ENCODE assay signal across 21 cellular contexts in genomic region chr2:179429060-179429471, GRCh38.
A peak's percentile ranks its signal among the peaks of the same experiment; 100 is the strongest.
DNase-seq lines count a peak whose midpoint lies in the region; ATAC-seq and TF ChIP-seq lines count a peak whose summit lies in the region.
"Had no signal": no experiment of that assay in that cellular context is flagged by ENCODE, and none has a peak within 500 bp of the region (broad histone marks: within the 10 kb centered on the region; RNA-seq: fewer than 3 reads in every experiment).

No MANE protein-coding gene starts in this region.

- no peak overlapping the region for H2BK12ac ChIP-seq in neuronal stem cell (ENCODE audit: low read length)

- no peaks in the 10 kb centered on the region for H3K27me3 ChIP-seq in HUES64 (ENCODE audit: insufficient read depth, low read length)
- H3K27me3 ChIP-seq in endodermal cell (ENCODE audit: control insufficient read depth, insufficient read depth, low read length, poor library complexity, severe bottlenecking): no peaks in the 10 kb centered on the region
- H3K27me3 ChIP-seq in neuronal stem cell (ENCODE audit: control insufficient read depth in 3 of 3, insufficient read depth in 3 of 3, low read depth in 1 of 3, low read length in 3 of 3): peaks cover 0 to 5% (median 0%) of the 10 kb centered on the region in 3 experiments
- H3K27me3 ChIP-seq: sigmoid colon had no signal

- H3K4me1 ChIP-seq in HUES64 (ENCODE audit: insufficient read depth, low read length) (peaks cover 20% of the 10 kb centered on the region), endodermal cell (ENCODE audit: control insufficient read depth, insufficient read depth, low read length) (peaks cover 6% of the 10 kb centered on the region), neuronal stem cell (ENCODE audit: control insufficient read depth in 2 of 2, insufficient read depth in 1 of 2, low read depth in 1 of 2, low read length in 2 of 2) (no peaks in the 10 kb centered on the region)
- H3K4me1 ChIP-seq: sigmoid colon had no signal

- peaks cover 11% of the 10 kb centered on the region for H3K4me1 Mint-ChIP-seq in Calu3 (ENCODE audit: low read depth, unreplicated experiment)
- H3K4me1 Mint-ChIP-seq in endodermal cell: peaks cover 28% of the 10 kb centered on the region
- H3K4me1 Mint-ChIP-seq: activated naive CD8-positive, alpha-beta T cell treated with anti-CD3 and anti-CD28 coated beads, Interleukin-2, amount 50 U/mL, for 24 hours; T-helper 17 cell had no signal

- no peak for DNase-seq in Calu3
- peak; percentile 58 for DNase-seq in endodermal cell
- DNase-seq in neuronal stem cell (ENCODE audit: low spot score): no peak
- DNase-seq in NCI-H345 (lab: John Stamatoyannopoulos, UW): no peak
- no peak for DNase-seq in LoVo (ENCODE audit: low spot score)
- DNase-seq: activated CD8-positive, alpha-beta memory T cell treated with anti-CD3 and anti-CD28 coated beads for 24 hours; activated naive CD8-positive, alpha-beta T cell treated with anti-CD3 and anti-CD28 coated beads, Interleukin-2, amount 50 U/mL, for 24 hours; effector CD8-positive, alpha-beta T cell; hippocampal formation; NCI-H1436 treated with DMSO at 0.1 percent for 48 hours; NCI-H446 treated with DMSO at 0.1 percent for 48 hours; occipital lobe; Right ventricle myocardium superior; sigmoid colon; stimulated activated CD4-positive, alpha-beta T cell treated with anti-CD3 and anti-CD28 coated beads, Interleukin-4, amount 100 ng/mL, for 1 hour; T-helper 17 cell had no signal

- H3K79me1 ChIP-seq in neuronal stem cell (ENCODE audit: low read depth, low read length): no peaks in the 10 kb centered on the region

- no peak overlapping the region for H3K4ac ChIP-seq in neuronal stem cell (ENCODE audit: low read length)

- intact Hi-C loops in Calu3 (cut with micrococcal nuclease; ENCODE audit: unreplicated experiment): loop anchor here (10.0 kb wide), 1 partner anchor 116 kb away; no protein-coding TSS in a partner anchor

- no peak overlapping the region for H4K8ac ChIP-seq in neuronal stem cell (ENCODE audit: low read depth, low read length)

- no peak overlapping the region for H2BK15ac ChIP-seq in neuronal stem cell (ENCODE audit: low read length)

- H3K27ac ChIP-seq in HUES64 (ENCODE audit: low read depth, low read length) (no peak overlapping the region), endodermal cell (ENCODE audit: low read depth, low read length) (peak overlapping the region; percentile 72), neuronal stem cell (replicated peaks; ENCODE audit: low read length) (no peak overlapping the region)
- H3K27ac ChIP-seq: sigmoid colon had no signal

- peak overlapping the region; percentile 8; the same call in 1 of the 2 replicates for H3K4me3 ChIP-seq in HUES64 (ENCODE audit: low read length)
- H3K4me3 ChIP-seq in endodermal cell (ENCODE audit: low read length): peak overlapping the region; percentile 19
- no peak overlapping the region for H3K4me3 ChIP-seq in neuronal stem cell (ENCODE audit: low read length in 2 of 2)
- H3K4me3 ChIP-seq: GM12878, sigmoid colon had no signal

- H4K91ac ChIP-seq in neuronal stem cell (ENCODE audit: low read depth, low read length, poor library complexity): no peak overlapping the region

- no TSS peak for BruUV-seq in Calu3 (replicated peaks; lab: Mats Ljungman, UMichigan)

- no peaks in the 10 kb centered on the region for H3K27me3 Mint-ChIP-seq in Calu3 (ENCODE audit: unreplicated experiment)
- H3K27me3 Mint-ChIP-seq in endodermal cell (ENCODE audit: insufficient read depth): no peaks in the 10 kb centered on the region

- H3K18ac ChIP-seq in neuronal stem cell (ENCODE audit: low read length): no peak overlapping the region

- H3K9me3 ChIP-seq in HUES64 (ENCODE audit: insufficient read depth, low read depth, low read length): no peaks in the 10 kb centered on the region
- H3K9me3 ChIP-seq in endodermal cell (ENCODE audit: control insufficient read depth, low read length): no peaks in the 10 kb centered on the region
- H3K9me3 ChIP-seq in neuronal stem cell (replicated peaks in 1 of 2; ENCODE audit: control insufficient read depth in 2 of 2, insufficient read depth in 1 of 2, low read depth in 1 of 2, low read length in 2 of 2): no peaks in the 10 kb centered on the region
- H3K9me3 ChIP-seq: sigmoid colon had no signal

- WGBS in HUES64: 61% methylated on average over 11 of the region's 11 CpGs
- WGBS in endodermal cell (ENCODE audit: insufficient coverage in 1 of 2, insufficient read length in 1 of 2), 2 experiments: 68 to 72% methylated on average over 9 to 11 of the region's 11 CpGs
- WGBS in neuronal stem cell (ENCODE audit: extremely low coverage in 2 of 2, insufficient read length in 2 of 2, insufficient replicate concordance in 1 of 2), 2 donors: no CpG with 5 or more reads among the region's 11 CpGs

- H3K14ac ChIP-seq in neuronal stem cell (ENCODE audit: low read length): no peak overlapping the region

- H3K9ac ChIP-seq in HUES64 (ENCODE audit: low read depth, low read length) (peak overlapping the region; percentile 1; the same call in 1 of the 2 replicates), endodermal cell (ENCODE audit: extremely low read depth, low read length, poor library complexity, severe bottlenecking) (no peak overlapping the region), neuronal stem cell (ENCODE audit: low read depth, low read length, poor library complexity) (no peak overlapping the region)

- no peak overlapping the region for H3K23ac ChIP-seq in neuronal stem cell (ENCODE audit: low read depth, low read length, poor library complexity)

- CTCF ChIA-PET in Calu3 (lab: Charles Lee): no interaction called here

- peak overlapping the region; percentile 62 for H2AFZ ChIP-seq in neuronal stem cell (ENCODE audit: low read length)

- H2AK5ac ChIP-seq in neuronal stem cell (ENCODE audit: low read depth, low read length): no peak overlapping the region

- no peak overlapping the region for H2BK120ac ChIP-seq in neuronal stem cell (ENCODE audit: low read depth, low read length)

- H3K9me3 Mint-ChIP-seq in Calu3 (ENCODE audit: low read depth, unreplicated experiment) (no peaks in the 10 kb centered on the region), endodermal cell (no peaks in the 10 kb centered on the region)
- H3K9me3 Mint-ChIP-seq: activated naive CD8-positive, alpha-beta T cell treated with anti-CD3 and anti-CD28 coated beads, Interleukin-2, amount 50 U/mL, for 24 hours; activated T-helper 1 cell treated with anti-CD3 and anti-CD28 coated beads, Interleukin-12 subunit alpha, Interleukin-12 subunit beta, Interleukin-2, Interleukin-4 antibody, amounts not matched to agents 30 ng/mL and 10 ng/mL and 1 ng/mL, durations not matched to agents 14 hours and 24 hours and 36 hours had no signal

- no peak overlapping the region for H3K4me2 ChIP-seq in neuronal stem cell (ENCODE audit: insufficient read depth, low read length, poor library complexity, severe bottlenecking)

- H3K36me3 ChIP-seq in HUES64 (ENCODE audit: insufficient read depth, low read length): no peaks in the 10 kb centered on the region
- H3K36me3 ChIP-seq in endodermal cell (ENCODE audit: control insufficient read depth, insufficient read depth, low read length): no peaks in the 10 kb centered on the region
- no peaks in the 10 kb centered on the region for H3K36me3 ChIP-seq in neuronal stem cell (replicated peaks in 1 of 2; ENCODE audit: control insufficient read depth in 2 of 2, insufficient read depth in 2 of 2, low read length in 2 of 2)
- H3K36me3 ChIP-seq: sigmoid colon had no signal

- no peak for TF ChIP-seq CTCF in Calu3 (IDR thresholded peaks at IDR 0.05; ENCODE audit: unreplicated experiment)
- TF ChIP-seq CTCF in endodermal cell (conservative IDR thresholded peaks at IDR 0.05): no peak

- H2BK5ac ChIP-seq in neuronal stem cell (ENCODE audit: low read length): no peak overlapping the region

- ATAC-seq in GM18907 (IDR thresholded peaks at IDR 0.05; ENCODE audit: unreplicated experiment) (no peak), HG02973 (IDR thresholded peaks at IDR 0.05; ENCODE audit: unreplicated experiment) (no peak)
- ATAC-seq: activated naive CD8-positive, alpha-beta T cell treated with anti-CD3 and anti-CD28 coated beads, Interleukin-2, amount 50 U/mL, for 24 hours; GM12878; T-helper 17 cell had no signal

- H3K4me3 Mint-ChIP-seq in Calu3 (ENCODE audit: low read depth, unreplicated experiment) (peak overlapping the region; percentile 48), endodermal cell (no peak overlapping the region)
- H3K4me3 Mint-ChIP-seq: activated naive CD8-positive, alpha-beta T cell treated with anti-CD3 and anti-CD28 coated beads, Interleukin-2, amount 50 U/mL, for 24 hours; activated T-helper 1 cell treated with anti-CD3 and anti-CD28 coated beads, Interleukin-12 subunit alpha, Interleukin-12 subunit beta, Interleukin-2, Interleukin-4 antibody, amounts not matched to agents 30 ng/mL and 10 ng/mL and 1 ng/mL, durations not matched to agents 14 hours and 24 hours and 36 hours; T-helper 17 cell had no signal

- H3K27ac Mint-ChIP-seq in Calu3 (ENCODE audit: unreplicated experiment) (no peak overlapping the region), endodermal cell (no peak overlapping the region)
- H3K27ac Mint-ChIP-seq: activated naive CD8-positive, alpha-beta T cell treated with anti-CD3 and anti-CD28 coated beads, Interleukin-2, amount 50 U/mL, for 24 hours; activated T-helper 1 cell treated with anti-CD3 and anti-CD28 coated beads, Interleukin-12 subunit alpha, Interleukin-12 subunit beta, Interleukin-2, Interleukin-4 antibody, amounts not matched to agents 30 ng/mL and 10 ng/mL and 1 ng/mL, durations not matched to agents 14 hours and 24 hours and 36 hours; T-helper 17 cell had no signal

- H3K36me3 Mint-ChIP-seq in Calu3 (ENCODE audit: insufficient read depth, unreplicated experiment) (no peaks in the 10 kb centered on the region), endodermal cell (ENCODE audit: low read depth) (no peaks in the 10 kb centered on the region)

Comparison
In these comparisons a context has a peak if more than half of its experiments do, and no peak if none do; other contexts are left out.
1. H3K4me3 ChIP-seq: peak in HUES64 (single experiment) and endodermal cell (single experiment); none in neuronal stem cell (0 of 2).